1 cellular context compared by ENCODE assay signal in the genomic region with DNA sequence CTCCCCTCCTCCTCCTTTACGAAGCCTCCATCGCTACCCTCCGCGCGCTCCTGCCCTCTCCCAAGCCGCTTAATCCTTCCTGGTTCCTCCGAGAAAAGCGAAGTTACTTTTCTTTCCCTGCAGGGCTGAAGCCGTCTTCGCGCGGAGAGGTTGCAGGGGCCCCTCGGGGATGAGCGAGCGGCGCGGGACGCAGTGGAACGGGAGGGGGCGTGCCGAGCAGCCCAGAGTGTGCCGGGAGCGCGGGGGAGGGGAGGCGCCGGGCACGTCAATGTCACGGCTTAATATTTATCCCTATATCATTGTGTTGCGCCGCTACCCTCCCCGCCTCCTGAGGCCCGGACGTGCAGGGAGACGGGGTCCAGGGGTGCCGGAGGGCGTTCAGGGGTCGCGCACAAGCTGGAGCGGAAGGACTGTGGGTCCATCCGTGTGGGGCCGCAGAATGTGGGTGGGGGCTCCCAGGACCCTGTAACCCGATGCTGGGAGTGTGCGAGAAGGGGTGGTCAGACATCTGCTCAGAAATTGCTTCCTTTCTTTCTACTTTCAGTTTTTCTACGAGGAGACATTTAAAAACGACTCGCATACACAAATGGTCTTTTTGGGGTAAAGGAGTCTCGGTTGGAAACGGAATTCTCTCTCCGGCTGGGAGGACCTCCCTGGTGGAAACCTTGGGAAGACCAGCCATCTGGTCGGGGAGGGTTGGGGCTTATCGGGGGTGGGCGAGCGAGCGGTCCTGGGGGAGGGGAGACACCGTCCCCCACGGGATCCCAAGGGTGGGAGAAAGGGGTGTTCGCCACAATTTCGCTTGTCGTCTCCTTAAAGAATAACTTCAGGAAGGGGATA.
TF ChIP-seq lines count a peak whose summit lies in the region.

No MANE protein-coding gene starts in this region.

TF ChIP-seq in HepG2, 621 proteins besides CTCF, POLR2A, EP300 and RAD21 (continued from another document and continues in another):
- no peak for TF ChIP-seq CEBPZ (IDR thresholded peaks at IDR 0.05; ENCODE audit: low read length)
- no peak for TF ChIP-seq CC2D1A (CRISPR knock-in tag; IDR thresholded peaks at IDR 0.05)
- TF ChIP-seq, protein P1, sequence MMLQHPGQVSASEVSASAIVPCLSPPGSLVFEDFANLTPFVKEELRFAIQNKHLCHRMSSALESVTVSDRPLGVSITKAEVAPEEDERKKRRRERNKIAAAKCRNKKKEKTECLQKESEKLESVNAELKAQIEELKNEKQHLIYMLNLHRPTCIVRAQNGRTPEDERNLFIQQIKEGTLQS (CRISPR knock-in tag; IDR thresholded peaks at IDR 0.05): no peak
- peak; percentile 97 for TF ChIP-seq KMT2A (CRISPR knock-in tag; IDR thresholded peaks at IDR 0.05)
- TF ChIP-seq ZEB1 (IDR thresholded peaks at IDR 0.05; ENCODE audit: insufficient replicate concordance, low read depth): peak; percentile 22
- TF ChIP-seq GATA4 (IDR thresholded peaks at IDR 0.05; ENCODE audit: borderline replicate concordance, low read depth): no peak
- no peak for TF ChIP-seq MTA3 (CRISPR knock-in tag; IDR thresholded peaks at IDR 0.05)
- no peak for TF ChIP-seq ZNF782 (CRISPR knock-in tag; IDR thresholded peaks at IDR 0.05; ENCODE audit: borderline replicate concordance)
- 0 out of 2 replicates have a peak, but pooled peaks have one; percentile 93 for TF ChIP-seq KLF9 (CRISPR knock-in tag; IDR thresholded peaks at IDR 0.05; ENCODE audit: low read depth)
- TF ChIP-seq MTF1 (CRISPR knock-in tag; IDR thresholded peaks at IDR 0.05): 0 out of 2 replicates have a peak, but pooled peaks have one; percentile 38
- no peak for TF ChIP-seq TOE1 (CRISPR knock-in tag; IDR thresholded peaks at IDR 0.05)
- TF ChIP-seq ZNF639 (CRISPR knock-in tag; conservative IDR thresholded peaks at IDR 0.05): no peak
- no peak for TF ChIP-seq ZFAT (CRISPR knock-in tag; conservative IDR thresholded peaks at IDR 0.05)
- no peak for TF ChIP-seq ATRX (CRISPR knock-in tag; IDR thresholded peaks at IDR 0.05; ENCODE audit: borderline replicate concordance)
- TF ChIP-seq MED8 (CRISPR knock-in tag; IDR thresholded peaks at IDR 0.05; ENCODE audit: insufficient replicate concordance): peak; percentile 73
- TF ChIP-seq ZNF263 (CRISPR knock-in tag; IDR thresholded peaks at IDR 0.05): no peak; the same call in 1 of the 2 replicates
- TF ChIP-seq ZHX2 (IDR thresholded peaks at IDR 0.05; ENCODE audit: low read depth): peak; percentile 36; the same call in 1 of the 2 replicates
- no peak for TF ChIP-seq ZHX2 (CRISPR knock-in tag; IDR thresholded peaks at IDR 0.05; ENCODE audit: borderline replicate concordance)
- 0 out of 2 replicates have a peak, but pooled peaks have one; percentile 25 for TF ChIP-seq ZNF746 (CRISPR knock-in tag; IDR thresholded peaks at IDR 0.05)
- no peak for TF ChIP-seq CSRNP2 (CRISPR knock-in tag; conservative IDR thresholded peaks at IDR 0.05; ENCODE audit: low read depth)
- 0 out of 2 replicates have a peak, but pooled peaks have one; percentile 44 for TF ChIP-seq SMAD3 (CRISPR knock-in tag; IDR thresholded peaks at IDR 0.05)
- TF ChIP-seq ZNF713 (CRISPR knock-in tag; IDR thresholded peaks at IDR 0.05): no peak
- TF ChIP-seq, protein P2, sequence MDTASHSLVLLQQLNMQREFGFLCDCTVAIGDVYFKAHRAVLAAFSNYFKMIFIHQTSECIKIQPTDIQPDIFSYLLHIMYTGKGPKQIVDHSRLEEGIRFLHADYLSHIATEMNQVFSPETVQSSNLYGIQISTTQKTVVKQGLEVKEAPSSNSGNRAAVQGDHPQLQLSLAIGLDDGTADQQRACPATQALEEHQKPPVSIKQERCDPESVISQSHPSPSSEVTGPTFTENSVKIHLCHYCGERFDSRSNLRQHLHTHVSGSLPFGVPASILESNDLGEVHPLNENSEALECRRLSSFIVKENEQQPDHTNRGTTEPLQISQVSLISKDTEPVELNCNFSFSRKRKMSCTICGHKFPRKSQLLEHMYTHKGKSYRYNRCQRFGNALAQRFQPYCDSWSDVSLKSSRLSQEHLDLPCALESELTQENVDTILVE (CRISPR knock-in tag; IDR thresholded peaks at IDR 0.05): no peak
- no peak for TF ChIP-seq JARID2 (CRISPR knock-in tag; IDR thresholded peaks at IDR 0.05; ENCODE audit: insufficient replicate concordance)
- TF ChIP-seq XBP1 (CRISPR knock-in tag; IDR thresholded peaks at IDR 0.05): no peak
- 0 out of 2 replicates have a peak, but pooled peaks have one; percentile 45 for TF ChIP-seq ZNF629 (CRISPR knock-in tag; conservative IDR thresholded peaks at IDR 0.05)
- TF ChIP-seq ZNF609 (CRISPR knock-in tag; IDR thresholded peaks at IDR 0.05; ENCODE audit: borderline replicate concordance): peak; percentile 53; the same call in 1 of the 2 replicates
- TF ChIP-seq ZNF7 (CRISPR knock-in tag; IDR thresholded peaks at IDR 0.05): no peak
- TF ChIP-seq ZNF143 (CRISPR knock-in tag; IDR thresholded peaks at IDR 0.05): peak; percentile 77
- no peak for TF ChIP-seq SRSF4 (IDR thresholded peaks at IDR 0.05; ENCODE audit: low read depth, low read length, poor library complexity, severe bottlenecking)
- TF ChIP-seq ZNF672 (CRISPR knock-in tag; IDR thresholded peaks at IDR 0.05): no peak
- peak; percentile 74 for TF ChIP-seq ASH2L (IDR thresholded peaks at IDR 0.05; ENCODE audit: insufficient read length, low read depth, low read length)
